In the genomic region with DNA sequence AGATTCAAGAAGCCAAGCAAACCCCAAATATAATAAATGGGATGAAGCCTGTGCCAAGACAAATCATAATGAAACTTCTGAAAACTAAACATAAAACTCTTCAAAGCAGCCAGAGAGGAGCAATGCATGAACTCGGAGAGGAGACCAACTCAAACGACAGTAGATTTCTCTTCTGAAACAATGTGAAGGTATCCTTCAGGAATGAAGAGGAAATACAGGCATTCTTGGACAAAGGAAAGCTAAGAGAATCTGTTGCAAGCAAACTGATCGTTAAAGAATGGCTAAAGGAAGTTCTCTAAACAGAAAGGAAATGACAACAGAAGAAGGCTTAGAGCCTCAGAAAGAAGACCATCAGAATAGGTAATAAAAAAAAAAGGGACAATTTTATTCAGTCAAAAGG, we compare ENCODE assay signal across 16 cellular contexts. TPM values are rescaled to one million over a fixed set of nuclear protein-coding genes. Genes with fewer than 3 reads are reported as not detected.
DNase-seq lines count a peak whose midpoint lies in the region; ATAC-seq and TF ChIP-seq lines count a peak whose summit lies in the region.
"Had no signal": no experiment of that assay in that cellular context is flagged by ENCODE, and none has a peak within 500 bp of the region (broad histone marks: within the 10 kb centered on the region; RNA-seq: fewer than 3 reads in every experiment).

No MANE protein-coding gene starts in this region.

- peak overlapping the region; percentile 36 for H3K4me3 Mint-ChIP-seq in activated CD4-positive, alpha-beta T cell treated with anti-CD3 and anti-CD28 coated beads, Interleukin-2, amount 10 ng/mL, durations not matched to agents 24 days and 14 days
- H3K4me3 Mint-ChIP-seq in GM23338, result no peak overlapping the region
- peak overlapping the region; percentile 53 for H3K4me3 Mint-ChIP-seq in activated T-helper 1 cell treated with anti-CD3 and anti-CD28 coated beads, Interleukin-12 subunit alpha, Interleukin-12 subunit beta, Interleukin-2, Interleukin-4 antibody, amounts not matched to agents 30 ng/mL and 10 ng/mL and 1 ng/mL, durations not matched to agents 14 hours and 24 hours and 36 hours
- H3K4me3 Mint-ChIP-seq in naive thymus-derived CD8-positive, alpha-beta T cell, result peak overlapping the region in 4 of 10 donors; percentile 8 to 54 (median 29)
- H3K4me3 Mint-ChIP-seq: endodermal cell had no signal

- H3K27me3 ChIP-seq in GM23338 (ENCODE audit: insufficient read depth), result no peaks in the 10 kb centered on the region
- H3K27me3 ChIP-seq: pancreas had no signal

- intact Hi-C loops in activated CD4-positive, alpha-beta T cell treated with anti-CD3 and anti-CD28 coated beads, Interleukin-2, amount 10 ng/mL, durations not matched to agents 24 days and 14 days (cut with micrococcal nuclease), result no loop called here
- intact Hi-C loops in activated T-helper 1 cell treated with anti-CD3 and anti-CD28 coated beads, Interleukin-12 subunit alpha, Interleukin-12 subunit beta, Interleukin-2, Interleukin-4 antibody, amounts not matched to agents 30 ng/mL and 10 ng/mL and 1 ng/mL, durations not matched to agents 14 hours and 24 hours and 36 hours (cut with micrococcal nuclease), result loop anchor here (1.0 to 2.0 kb wide), 2 partner anchors 14 to 15 kb away; no protein-coding TSS in a partner anchor

- H3K4me3 ChIP-seq in GM23338, result no peak overlapping the region
- H3K4me3 ChIP-seq: GM23248, pancreas had no signal

- H3K9me2 ChIP-seq in GM23338 (ENCODE audit: insufficient read depth), result no peaks in the 10 kb centered on the region

- H3K27me3 Mint-ChIP-seq in activated CD4-positive, alpha-beta T cell treated with anti-CD3 and anti-CD28 coated beads, Interleukin-2, amount 10 ng/mL, durations not matched to agents 24 days and 14 days, result no peaks in the 10 kb centered on the region
- peaks cover 8% of the 10 kb centered on the region for H3K27me3 Mint-ChIP-seq in GM23338 (ENCODE audit: insufficient read depth, low read depth, poor library complexity)
- no peaks in the 10 kb centered on the region for H3K27me3 Mint-ChIP-seq in activated T-helper 1 cell treated with anti-CD3 and anti-CD28 coated beads, Interleukin-12 subunit alpha, Interleukin-12 subunit beta, Interleukin-2, Interleukin-4 antibody, amounts not matched to agents 30 ng/mL and 10 ng/mL and 1 ng/mL, durations not matched to agents 14 hours and 24 hours and 36 hours (ENCODE audit: insufficient read depth)
- no peaks in the 10 kb centered on the region for H3K27me3 Mint-ChIP-seq in naive thymus-derived CD8-positive, alpha-beta T cell

- H3K27ac Mint-ChIP-seq in activated CD4-positive, alpha-beta T cell treated with anti-CD3 and anti-CD28 coated beads, Interleukin-2, amount 10 ng/mL, durations not matched to agents 24 days and 14 days, result no peak overlapping the region
- H3K27ac Mint-ChIP-seq in GM23338, result no peak overlapping the region; the same call in 1 of the 2 replicates
- peak overlapping the region; percentile 18 for H3K27ac Mint-ChIP-seq in activated T-helper 1 cell treated with anti-CD3 and anti-CD28 coated beads, Interleukin-12 subunit alpha, Interleukin-12 subunit beta, Interleukin-2, Interleukin-4 antibody, amounts not matched to agents 30 ng/mL and 10 ng/mL and 1 ng/mL, durations not matched to agents 14 hours and 24 hours and 36 hours
- peak overlapping the region in 7 of 10 donors; percentile 1 to 54 (median 34) for H3K27ac Mint-ChIP-seq in naive thymus-derived CD8-positive, alpha-beta T cell
- H3K27ac Mint-ChIP-seq: endodermal cell had no signal

- ATAC-seq in GM23338, result no peak
- ATAC-seq in naive thymus-derived CD8-positive, alpha-beta T cell, result no peak
- ATAC-seq: left ventricle myocardium superior, pancreas had no signal

- H3K9me3 Mint-ChIP-seq in activated CD4-positive, alpha-beta T cell treated with anti-CD3 and anti-CD28 coated beads, Interleukin-2, amount 10 ng/mL, durations not matched to agents 24 days and 14 days, result no peaks in the 10 kb centered on the region
- H3K9me3 Mint-ChIP-seq in GM23338, result no peaks in the 10 kb centered on the region
- no peaks in the 10 kb centered on the region for H3K9me3 Mint-ChIP-seq in activated T-helper 1 cell treated with anti-CD3 and anti-CD28 coated beads, Interleukin-12 subunit alpha, Interleukin-12 subunit beta, Interleukin-2, Interleukin-4 antibody, amounts not matched to agents 30 ng/mL and 10 ng/mL and 1 ng/mL, durations not matched to agents 14 hours and 24 hours and 36 hours
- peaks cover 0 to 4% (median 0%) of the 10 kb centered on the region in 9 donors for H3K9me3 Mint-ChIP-seq in naive thymus-derived CD8-positive, alpha-beta T cell
- H3K9me3 Mint-ChIP-seq: endodermal cell had no signal

- H3K4me2 ChIP-seq in GM23338, result peak overlapping the region; percentile 34; the same call in 1 of the 2 replicates

- no peak overlapping the region for H2AFZ ChIP-seq in GM23338
- H2AFZ ChIP-seq: GM23248 had no signal

- H3K79me2 ChIP-seq in GM23338 (replicated peaks; ENCODE audit: insufficient read depth), result peaks cover 100% of the 10 kb centered on the region

- TF ChIP-seq CTCF in GM23338 (conservative IDR thresholded peaks at IDR 0.05; ENCODE audit: low read depth in 2 of 2), result no peak

- H3K27ac ChIP-seq in GM23338 (ENCODE audit: low read depth), result 0 out of 2 replicates have a peak overlapping the region, but pooled peaks have one; percentile 3
- H3K27ac ChIP-seq: GM23248, pancreas had no signal

- peaks cover 38% of the 10 kb centered on the region for H3K36me3 Mint-ChIP-seq in activated CD4-positive, alpha-beta T cell treated with anti-CD3 and anti-CD28 coated beads, Interleukin-2, amount 10 ng/mL, durations not matched to agents 24 days and 14 days (ENCODE audit: low read depth)
- peaks cover 63% of the 10 kb centered on the region for H3K36me3 Mint-ChIP-seq in GM23338 (ENCODE audit: low read depth)
- H3K36me3 Mint-ChIP-seq in activated T-helper 1 cell treated with anti-CD3 and anti-CD28 coated beads, Interleukin-12 subunit alpha, Interleukin-12 subunit beta, Interleukin-2, Interleukin-4 antibody, amounts not matched to agents 30 ng/mL and 10 ng/mL and 1 ng/mL, durations not matched to agents 14 hours and 24 hours and 36 hours (ENCODE audit: low read depth), result peaks cover 48% of the 10 kb centered on the region
- H3K36me3 Mint-ChIP-seq in naive thymus-derived CD8-positive, alpha-beta T cell, result peaks cover 13 to 33% (median 21%) of the 10 kb centered on the region in 3 donors

- H3K4me1 Mint-ChIP-seq in activated CD4-positive, alpha-beta T cell treated with anti-CD3 and anti-CD28 coated beads, Interleukin-2, amount 10 ng/mL, durations not matched to agents 24 days and 14 days, result peaks cover 35% of the 10 kb centered on the region
- H3K4me1 Mint-ChIP-seq in GM23338, result peaks cover 65% of the 10 kb centered on the region
- H3K4me1 Mint-ChIP-seq in activated T-helper 1 cell treated with anti-CD3 and anti-CD28 coated beads, Interleukin-12 subunit alpha, Interleukin-12 subunit beta, Interleukin-2, Interleukin-4 antibody, amounts not matched to agents 30 ng/mL and 10 ng/mL and 1 ng/mL, durations not matched to agents 14 hours and 24 hours and 36 hours (ENCODE audit: low read depth), result peaks cover 52% of the 10 kb centered on the region
- peaks cover 18 to 65% (median 52%) of the 10 kb centered on the region in 4 donors for H3K4me1 Mint-ChIP-seq in naive thymus-derived CD8-positive, alpha-beta T cell

- peaks cover 42% of the 10 kb centered on the region for H4K20me1 ChIP-seq in GM23338 (replicated peaks; ENCODE audit: insufficient read depth)

- peaks cover 68% of the 10 kb centered on the region for H3K4me1 ChIP-seq in GM23338 (ENCODE audit: insufficient read depth)
- H3K4me1 ChIP-seq: pancreas had no signal

- DNase-seq in activated CD4-positive, alpha-beta T cell treated with anti-CD3 and anti-CD28 coated beads, Interleukin-2, amount 10 ng/mL, durations not matched to agents 24 days and 14 days, result no peak
- no peak for DNase-seq in activated CD4-positive, alpha-beta T cell treated with anti-CD3 and anti-CD28 coated beads for 48 hours
- DNase-seq in GM23338 (ENCODE audit: low spot score) (peak; percentile 38), cerebellar nuclear complex (lab: John Stamatoyannopoulos, UW) (no peak), HK-2 (ENCODE audit: unreplicated experiment) (no peak)
- DNase-seq in activated T-helper 1 cell treated with anti-CD3 and anti-CD28 coated beads, Interleukin-12 subunit alpha, Interleukin-12 subunit beta, Interleukin-2, Interleukin-4 antibody, amounts not matched to agents 30 ng/mL and 10 ng/mL and 1 ng/mL, durations not matched to agents 14 hours and 24 hours and 36 hours (ENCODE audit: low spot score), result no peak
- DNase-seq in naive thymus-derived CD8-positive, alpha-beta T cell, result no peak
- DNase-seq in stimulated activated naive CD4-positive, alpha-beta T cell treated with Interleukin-2 at 50 U/mL for 16 hours (lab: John Stamatoyannopoulos, UW), result no peak
- DNase-seq: ACHN; DMS153; endodermal cell; GM23248; left ventricle myocardium superior; MM.1S; pancreas; stimulated activated CD4-positive, alpha-beta T cell treated with anti-CD3 and anti-CD28 coated beads, Interleukin-15, amount 100 ng/mL, for 24 hours had no signal

- H3F3A ChIP-seq in GM23338 (replicated peaks; ENCODE audit: low read depth), result no peaks in the 10 kb centered on the region

- peaks cover 11% of the 10 kb centered on the region; the same call in 1 of the 2 replicates for H3K36me3 ChIP-seq in GM23338 (ENCODE audit: insufficient read depth)

- POLR2A ChIA-PET in naive thymus-derived CD8-positive, alpha-beta T cell (lab: Charles Lee), result interaction anchor here (0.7 kb wide), 1 partner anchor 140 kb away, joined by 3 read pairs; no protein-coding TSS in a partner anchor

TF ChIP-seq in GM23338, 12 proteins besides CTCF, POLR2A, EP300 and RAD21 (continues in another document):
- no peak for TF ChIP-seq STAT1 (IDR thresholded peaks at IDR 0.05; ENCODE audit: unreplicated experiment)
- no peak for TF ChIP-seq ZNF331 (CRISPR knock-in tag; IDR thresholded peaks at IDR 0.05; ENCODE audit: low read depth)
- TF ChIP-seq EZH2 (IDR thresholded peaks at IDR 0.05; ENCODE audit: low read depth, unreplicated experiment), result no peak
- no peak for TF ChIP-seq NANOG (IDR thresholded peaks at IDR 0.05; ENCODE audit: borderline replicate concordance)
- no peak for TF ChIP-seq EZH2phosphoT487 (IDR thresholded peaks at IDR 0.05; ENCODE audit: unreplicated experiment)
- TF ChIP-seq ZNF114 (CRISPR knock-in tag; IDR thresholded peaks at IDR 0.05), result no peak

RNA-seq across cellular contexts. Expression of gene GNA12, which starts 6.6 kb away (rescaled TPM):
- 30.6 and 31.0 TPM in 2 replicates for total RNA-seq in activated CD4-positive, alpha-beta T cell treated with anti-CD3 and anti-CD28 coated beads, Interleukin-2, amount 10 ng/mL, durations not matched to agents 24 days and 14 days
- 87.7 and 99.8 TPM in 2 replicates for total RNA-seq in GM23338 (2014; rRNA removed; shearing (Covaris generic))
- polyA plus RNA-seq in GM23338 (2016; fragmentation: Nextera tagmentation; extraction: Ambion mirVana), result 24.0 and 25.2 TPM in 2 replicates
- 36.3 and 36.4 TPM in 2 replicates for total RNA-seq in activated T-helper 1 cell treated with anti-CD3 and anti-CD28 coated beads, Interleukin-12 subunit alpha, Interleukin-12 subunit beta, Interleukin-2, Interleukin-4 antibody, amounts not matched to agents 30 ng/mL and 10 ng/mL and 1 ng/mL, durations not matched to agents 14 hours and 24 hours and 36 hours
- 10 to 100 TPM; 18.7 to 21.4 TPM for total RNA-seq in naive thymus-derived CD8-positive, alpha-beta T cell
- polyA plus RNA-seq in naive thymus-derived CD8-positive, alpha-beta T cell, result 10 to 100 TPM in 1 of 3 donors, 1 to 10 TPM in 2; 4.6 to 13.7 (median 8.5) TPM

Comparison
In these comparisons a context has a peak if more than half of its experiments do, and no peak if none do; other contexts are left out.
1. H3K27ac Mint-ChIP-seq: peak in activated T-helper 1 cell treated with anti-CD3 and anti-CD28 coated beads, Interleukin-12 subunit alpha, Interleukin-12 subunit beta, Interleukin-2, Interleukin-4 antibody, amounts not matched to agents 30 ng/mL and 10 ng/mL and 1 ng/mL, durations not matched to agents 14 hours and 24 hours and 36 hours (single experiment) and naive thymus-derived CD8-positive, alpha-beta T cell (7 of 10); none in activated CD4-positive, alpha-beta T cell treated with anti-CD3 and anti-CD28 coated beads, Interleukin-2, amount 10 ng/mL, durations not matched to agents 24 days and 14 days (single experiment) and GM23338 (single experiment).